ENCODE assay signal across 18 cellular contexts in genomic region chr12:50215033-50215432, GRCh38. TPM values are rescaled to one million over a fixed set of nuclear protein-coding genes. Genes with fewer than 3 reads are reported as not detected.
DNase-seq lines count a peak whose midpoint lies in the region; ATAC-seq, FAIRE-seq and TF ChIP-seq lines count a peak whose summit lies in the region.
"Had no signal": no experiment of that assay in that cellular context is flagged by ENCODE, and none has a peak within 500 bp of the region (broad histone marks: within the 10 kb centered on the region; RNA-seq: fewer than 3 reads in every experiment).

No MANE protein-coding gene starts in this region.

- no peak overlapping the region for H3K9ac ChIP-seq in HepG2 (ENCODE audit: insufficient read depth, low read depth, low read length)

- no peak for ATAC-seq in HepG2
- ATAC-seq: stimulated activated memory B cell treated with anti-CD40 and anti-IgM and Interleukin-4, amounts not matched to agents 10 μg/mL and 1 μg/mL and 100 μg/mL, for 72 hours had no signal

- H3K4me1 ChIP-seq in prostate gland (replicated peaks) = no peaks in the 10 kb centered on the region
- no peaks in the 10 kb centered on the region for H3K4me1 ChIP-seq in HepG2 (ENCODE audit: insufficient read depth, low read length)
- H3K4me1 ChIP-seq in OCI-LY7 (ENCODE audit: insufficient read depth, low read length, poor library complexity, severe bottlenecking) = peaks cover 44% of the 10 kb centered on the region

- H3K36me3 Mint-ChIP-seq in activated T-helper 1 cell treated with anti-CD3 and anti-CD28 coated beads, Interleukin-12 subunit alpha, Interleukin-12 subunit beta, Interleukin-2, Interleukin-4 antibody, amounts not matched to agents 30 ng/mL and 10 ng/mL and 1 ng/mL, durations not matched to agents 14 hours and 24 hours and 36 hours (ENCODE audit: low read depth) = peaks cover 16% of the 10 kb centered on the region

- peak overlapping the region; percentile 46 for H3K27ac Mint-ChIP-seq in activated T-helper 1 cell treated with anti-CD3 and anti-CD28 coated beads, Interleukin-12 subunit alpha, Interleukin-12 subunit beta, Interleukin-2, Interleukin-4 antibody, amounts not matched to agents 30 ng/mL and 10 ng/mL and 1 ng/mL, durations not matched to agents 14 hours and 24 hours and 36 hours
- H3K27ac Mint-ChIP-seq: stimulated activated memory B cell treated with anti-CD40 and anti-IgM and Interleukin-4, amounts not matched to agents 10 μg/mL and 1 μg/mL and 100 μg/mL, for 72 hours had no signal

- no peak for FAIRE-seq in HepG2 (lab: Jason Lieb, UNC)
- FAIRE-seq: endometrium, GM12892 had no signal

- H3K4me3 ChIP-seq in AG10803 (ENCODE audit: low read length) = no peak overlapping the region
- no peak overlapping the region for H3K4me3 ChIP-seq in prostate gland
- no peak overlapping the region for H3K4me3 ChIP-seq in HepG2 (replicated peaks in 1 of 3; ENCODE audit: insufficient read depth in 1 of 3, low read depth in 2 of 3, low read length in 3 of 3)
- H3K4me3 ChIP-seq in OCI-LY7 (ENCODE audit: low read depth, low read length, poor library complexity, severe bottlenecking) = no peak overlapping the region
- H3K4me3 ChIP-seq: upper lobe of left lung had no signal

- no peaks in the 10 kb centered on the region for H3K36me3 ChIP-seq in prostate gland
- peaks cover 0 to 5% of the 10 kb centered on the region in 2 experiments; a peak in 1 of 5 replicates for H3K36me3 ChIP-seq in HepG2 (replicated peaks in 1 of 2; ENCODE audit: control insufficient read depth in 1 of 2, insufficient read depth in 2 of 2, low read length in 2 of 2)
- H3K36me3 ChIP-seq in OCI-LY7 (ENCODE audit: insufficient read depth, low read length) = peaks cover 13% of the 10 kb centered on the region

- H3K4me1 Mint-ChIP-seq in activated T-helper 1 cell treated with anti-CD3 and anti-CD28 coated beads, Interleukin-12 subunit alpha, Interleukin-12 subunit beta, Interleukin-2, Interleukin-4 antibody, amounts not matched to agents 30 ng/mL and 10 ng/mL and 1 ng/mL, durations not matched to agents 14 hours and 24 hours and 36 hours (ENCODE audit: low read depth) = peaks cover 38% of the 10 kb centered on the region

- H3K4me2 ChIP-seq in HepG2 (ENCODE audit: low read depth, low read length) (no peak overlapping the region), OCI-LY7 (ENCODE audit: low read length) (no peak overlapping the region)

- 46% methylated on average over 3 of the region's 3 CpGs for WGBS in prostate gland
- WGBS in HepG2 (ENCODE audit: low lambda C conversion rate) = 94% methylated on average over 3 of the region's 3 CpGs

- TF ChIP-seq POLR2A in prostate gland (IDR thresholded peaks at IDR 0.05) = no peak
- no peak for TF ChIP-seq POLR2A in HepG2 (IDR thresholded peaks at IDR 0.05; ENCODE audit: insufficient read depth in 1 of 2, low read depth in 2 of 2, low read length in 2 of 2)

- TF ChIP-seq RAD21 in HepG2 (CRISPR knock-in tag; IDR thresholded peaks at IDR 0.05) = no peak

- intact Hi-C loops in activated T-helper 1 cell treated with anti-CD3 and anti-CD28 coated beads, Interleukin-12 subunit alpha, Interleukin-12 subunit beta, Interleukin-2, Interleukin-4 antibody, amounts not matched to agents 30 ng/mL and 10 ng/mL and 1 ng/mL, durations not matched to agents 14 hours and 24 hours and 36 hours (cut with micrococcal nuclease) = no loop called here
- intact Hi-C loops in prostate gland (cut with DNase I) = no loop called here
- intact Hi-C loops in HepG2 (cut with micrococcal nuclease; ENCODE audit: unreplicated experiment) = no loop called here
- intact Hi-C loops in OCI-LY7 (cut with micrococcal nuclease; ENCODE audit: unreplicated experiment) = no loop called here
- intact Hi-C loops in posterior vena cava (cut with DNase I) = no loop called here

- H4K20me1 ChIP-seq in HepG2 (ENCODE audit: insufficient read depth, low read length) (no peaks in the 10 kb centered on the region), OCI-LY7 (ENCODE audit: insufficient read depth, low read length) (no peaks in the 10 kb centered on the region)

- H3K27me3 ChIP-seq in prostate gland (replicated peaks; ENCODE audit: insufficient read depth) (no peaks in the 10 kb centered on the region), HepG2 (ENCODE audit: control insufficient read depth in 1 of 2, insufficient read depth in 2 of 2, low read length in 2 of 2) (no peaks in the 10 kb centered on the region)
- H3K27me3 ChIP-seq: BE2C, upper lobe of left lung had no signal

- no peak overlapping the region for H3K4me3 Mint-ChIP-seq in activated T-helper 1 cell treated with anti-CD3 and anti-CD28 coated beads, Interleukin-12 subunit alpha, Interleukin-12 subunit beta, Interleukin-2, Interleukin-4 antibody, amounts not matched to agents 30 ng/mL and 10 ng/mL and 1 ng/mL, durations not matched to agents 14 hours and 24 hours and 36 hours
- H3K4me3 Mint-ChIP-seq: stimulated activated memory B cell treated with anti-CD40 and anti-IgM and Interleukin-4, amounts not matched to agents 10 μg/mL and 1 μg/mL and 100 μg/mL, for 72 hours had no signal

- no peaks in the 10 kb centered on the region for H3K9me2 ChIP-seq in OCI-LY7 (ENCODE audit: insufficient read depth, low read length)

- no peaks in the 10 kb centered on the region for H3K27me3 Mint-ChIP-seq in activated T-helper 1 cell treated with anti-CD3 and anti-CD28 coated beads, Interleukin-12 subunit alpha, Interleukin-12 subunit beta, Interleukin-2, Interleukin-4 antibody, amounts not matched to agents 30 ng/mL and 10 ng/mL and 1 ng/mL, durations not matched to agents 14 hours and 24 hours and 36 hours (ENCODE audit: insufficient read depth)
- H3K27me3 Mint-ChIP-seq: stimulated activated memory B cell treated with anti-CD40 and anti-IgM and Interleukin-4, amounts not matched to agents 10 μg/mL and 1 μg/mL and 100 μg/mL, for 72 hours had no signal

- BruUV-seq in HepG2 (replicated peaks; lab: Mats Ljungman, UMichigan) (no TSS peak), OCI-LY7 (replicated peaks; lab: Mats Ljungman, UMichigan) (no TSS peak)

- TF ChIP-seq CTCF in AG10803 (conservative IDR thresholded peaks at IDR 0.05; ENCODE audit: low read length) (no peak), prostate gland (IDR thresholded peaks at IDR 0.05) (no peak), HepG2 (CRISPR knock-in tag; IDR thresholded peaks at IDR 0.05) (no peak), OCI-LY7 (conservative IDR thresholded peaks at IDR 0.05; ENCODE audit: low read length) (no peak)

- CTCF ChIA-PET in HepG2 (lab: Yijun Ruan, JAX; ENCODE audit: low intra/inter-chr PET ratio, low total read pairs) = no interaction called here
- CTCF ChIA-PET in OCI-LY7 (lab: Charles Lee; ENCODE audit: unreplicated experiment) = no interaction called here

- H3K9me3 ChIP-seq in prostate gland = no peaks in the 10 kb centered on the region
- no peaks in the 10 kb centered on the region for H3K9me3 ChIP-seq in HepG2 (ENCODE audit: low read length)
- H3K9me3 ChIP-seq in OCI-LY7 (ENCODE audit: low read length) = no peaks in the 10 kb centered on the region
- H3K9me3 ChIP-seq: upper lobe of left lung had no signal

- no peaks in the 10 kb centered on the region for H3K9me3 Mint-ChIP-seq in activated T-helper 1 cell treated with anti-CD3 and anti-CD28 coated beads, Interleukin-12 subunit alpha, Interleukin-12 subunit beta, Interleukin-2, Interleukin-4 antibody, amounts not matched to agents 30 ng/mL and 10 ng/mL and 1 ng/mL, durations not matched to agents 14 hours and 24 hours and 36 hours
- H3K9me3 Mint-ChIP-seq: stimulated activated memory B cell treated with anti-CD40 and anti-IgM and Interleukin-4, amounts not matched to agents 10 μg/mL and 1 μg/mL and 100 μg/mL, for 72 hours had no signal

- no peak for TF ChIP-seq EP300 in HepG2 (IDR thresholded peaks at IDR 0.05; ENCODE audit: low read depth in 2 of 2, low read length in 2 of 2)
- no peak for TF ChIP-seq EP300 in HepG2 (CRISPR knock-in tag; IDR thresholded peaks at IDR 0.05; ENCODE audit: borderline replicate concordance)

- H3K79me2 ChIP-seq in HepG2 (ENCODE audit: insufficient read depth, low read length) (no peaks in the 10 kb centered on the region), OCI-LY7 (ENCODE audit: insufficient read depth, low read depth, low read length) (peaks cover 59% of the 10 kb centered on the region)

- peak; percentile 44 for DNase-seq in AG10803 (ENCODE audit: low read depth)
- DNase-seq in H4 (ENCODE audit: low spot score) = peak; percentile 33
- no peak for DNase-seq in activated T-helper 1 cell treated with anti-CD3 and anti-CD28 coated beads, Interleukin-12 subunit alpha, Interleukin-12 subunit beta, Interleukin-2, Interleukin-4 antibody, amounts not matched to agents 30 ng/mL and 10 ng/mL and 1 ng/mL, durations not matched to agents 14 hours and 24 hours and 36 hours (ENCODE audit: low spot score)
- peak; percentile 60 for DNase-seq in fibroblast of peridontal ligament (ENCODE audit: extremely low read depth)
- DNase-seq in prostate gland (ENCODE audit: low spot score) = no peak
- no peak for DNase-seq in HepG2 (ENCODE audit: low spot score)
- DNase-seq in OCI-LY7 (ENCODE audit: low spot score) = no peak
- DNase-seq in posterior vena cava (ENCODE audit: low spot score) = no peak
- DNase-seq: BE2C; DND-41; hippocampal formation; NCI-H2171 treated with DMSO at 0.1 percent for 48 hours; stimulated activated CD4-positive, alpha-beta T cell treated with anti-CD3 and anti-CD28 coated beads, Interleukin-4, amount 100 ng/mL, for 24 hours; upper lobe of left lung; WERI-Rb-1 had no signal

- in situ Hi-C loops in HepG2 (cut with HindIII; ENCODE audit: extremely low pct_ligation_motif_present, low pct_unique_long_range_greater_than_20kb) = no loop called here

- H2AFZ ChIP-seq in HepG2 (ENCODE audit: low read length) (no peak overlapping the region), OCI-LY7 (ENCODE audit: low read length) (no peak overlapping the region)

- no peak overlapping the region for H3K27ac ChIP-seq in prostate gland
- no peak overlapping the region for H3K27ac ChIP-seq in HepG2 (ENCODE audit: extremely low read length, insufficient read depth, low read length)
- H3K27ac ChIP-seq in OCI-LY7 (ENCODE audit: low read depth, low read length, poor library complexity, severe bottlenecking) = no peak overlapping the region
- H3K27ac ChIP-seq: upper lobe of left lung, WERI-Rb-1 had no signal

- POLR2A ChIA-PET in HepG2 (lab: Yijun Ruan, JAX) = no interaction called here
- POLR2A ChIA-PET in OCI-LY7 (lab: Charles Lee) = interaction anchor here (0.7 to 2.6 kb wide), 2 partner anchors 12 to 40 kb away, joined by 3 to 6 read pairs; no protein-coding TSS in a partner anchor

RNA-seq across cellular contexts. Expression of gene CERS5, which starts 47.9 kb away (rescaled TPM):
- total RNA-seq in H4 (2014; rRNA removed; shearing (Covaris generic)) = 11.7 and 15.8 TPM in 2 replicates
- 64.2 and 67.9 TPM in 2 replicates for total RNA-seq in activated T-helper 1 cell treated with anti-CD3 and anti-CD28 coated beads, Interleukin-12 subunit alpha, Interleukin-12 subunit beta, Interleukin-2, Interleukin-4 antibody, amounts not matched to agents 30 ng/mL and 10 ng/mL and 1 ng/mL, durations not matched to agents 14 hours and 24 hours and 36 hours
- 10 to 100 TPM; 27.6 to 41.7 TPM for total RNA-seq in prostate gland
- total RNA-seq in HepG2 (2016; rRNA removed; fragmentation: Illumina TruSeq; extraction: Trizol) = 15.3 and 22.3 TPM in 2 replicates
- 10.3 and 12.1 TPM in 2 replicates for total RNA-seq in HepG2 (2016; cell fraction: cytosol; rRNA removed; fragmentation: Illumina TruSeq; extraction: Trizol; ENCODE audit: low read depth)
- 13.6 and 22.8 TPM in 2 replicates for total RNA-seq in HepG2 (2016; cell fraction: insoluble cytoplasmic fraction; rRNA removed; fragmentation: Illumina TruSeq; extraction: Trizol)
- 18.3 and 19.2 TPM in 2 replicates for total RNA-seq in HepG2 (2016; cell fraction: membrane; rRNA removed; fragmentation: Illumina TruSeq; extraction: Trizol)
- total RNA-seq in HepG2 (2016; cell fraction: nucleus; rRNA removed; fragmentation: Illumina TruSeq; extraction: Trizol) = 34.1 and 37.5 TPM in 2 replicates
- 37.5 and 48.8 TPM in 2 replicates for polyA plus RNA-seq in HepG2 (2011; rRNA removed)
- polyA plus RNA-seq in HepG2 (2011; cell fraction: cytosol; rRNA removed) = 24.8 and 42.9 TPM in 2 replicates
- 37.4 and 42.7 TPM in 2 replicates for polyA plus RNA-seq in HepG2 (2011; cell fraction: nucleus; rRNA removed)
- 18.5 and 22.9 TPM in 2 replicates for polyA plus RNA-seq in HepG2 (2012)
- polyA plus RNA-seq in HepG2 (2016; cell fraction: cytosol; fragmentation: Illumina TruSeq; extraction: Trizol; ENCODE audit: low read depth) = 11.3 and 11.6 TPM in 2 replicates
- polyA plus RNA-seq in HepG2 (2016; cell fraction: insoluble cytoplasmic fraction; fragmentation: Illumina TruSeq; extraction: Trizol; ENCODE audit: low read depth) = 16.0 and 16.6 TPM in 2 replicates
- 17.8 and 18.4 TPM in 2 replicates for polyA plus RNA-seq in HepG2 (2016; cell fraction: membrane; fragmentation: Illumina TruSeq; extraction: Trizol; ENCODE audit: low read depth)
- polyA plus RNA-seq in HepG2 (2016; cell fraction: nucleus; fragmentation: Illumina TruSeq; extraction: Trizol; ENCODE audit: insufficient read depth, low read depth) = 69.6 and 73.1 TPM in 2 replicates
- 54.7 and 68.3 TPM in 2 replicates for polyA minus RNA-seq in HepG2 (2011; rRNA and poly(A)+ RNA removed; ENCODE audit: low replicate concordance)
- polyA minus RNA-seq in HepG2 (2011; cell fraction: cytosol; rRNA and poly(A)+ RNA removed) = 16.2 and 19.3 TPM in 2 replicates
- 29.5 and 31.8 TPM in 2 replicates for polyA minus RNA-seq in HepG2 (2011; cell fraction: nucleus; rRNA and poly(A)+ RNA removed)
- 27.6 and 28.6 TPM in 2 replicates for total RNA-seq in OCI-LY7 (2014; rRNA removed; shearing (Covaris generic))
- total RNA-seq in OCI-LY7 (2022) = 36.9 and 42.3 TPM in 2 replicates
- 10 to 100 TPM; 43.3 to 44.0 TPM for total RNA-seq in posterior vena cava

Comparison
In these comparisons a context has a peak if more than half of its experiments do, and no peak if none do; other contexts are left out.
1. DNase-seq: peak in AG10803 (single experiment), H4 (single experiment) and fibroblast of peridontal ligament (single experiment); none in activated T-helper 1 cell treated with anti-CD3 and anti-CD28 coated beads, Interleukin-12 subunit alpha, Interleukin-12 subunit beta, Interleukin-2, Interleukin-4 antibody, amounts not matched to agents 30 ng/mL and 10 ng/mL and 1 ng/mL, durations not matched to agents 14 hours and 24 hours and 36 hours (single experiment), prostate gland (single experiment), HepG2 (single experiment), OCI-LY7 (single experiment) and posterior vena cava (single experiment).